Comparison of ENCODE assay signal across 26 cellular contexts in genomic region chr15:71735013-71735757, GRCh38.
"Had no signal": no experiment of that assay in that cellular context is flagged by ENCODE, and none has a peak within 500 bp of the region (broad histone marks: within the 10 kb centered on the region; RNA-seq: fewer than 3 reads in every experiment).

No MANE protein-coding gene starts in this region.

- H3K27me3 Mint-ChIP-seq: activated CD4-positive, alpha-beta T cell treated with anti-CD3 and anti-CD28 coated beads, Interleukin-2, amount 10 ng/mL, durations not matched to agents 24 days and 14 days had no signal

- H3K4me1 ChIP-seq: breast epithelium had no signal

- H3K4me3 Mint-ChIP-seq: activated CD4-positive, alpha-beta T cell treated with anti-CD3 and anti-CD28 coated beads, Interleukin-2, amount 10 ng/mL, durations not matched to agents 24 days and 14 days; activated CD8-positive, alpha-beta T cell treated with anti-CD3 and anti-CD28 coated beads for 36 hours; activated naive CD4-positive, alpha-beta T cell treated with anti-CD3 and anti-CD28 coated beads for 36 hours; activated naive CD8-positive, alpha-beta T cell had no signal

- H3K27ac ChIP-seq: ascending aorta, breast epithelium, Peyer's patch had no signal

- H3K27ac Mint-ChIP-seq: activated CD4-positive, alpha-beta T cell treated with anti-CD3 and anti-CD28 coated beads, Interleukin-2, amount 10 ng/mL, durations not matched to agents 24 days and 14 days; activated CD8-positive, alpha-beta T cell treated with anti-CD3 and anti-CD28 coated beads for 36 hours; activated naive CD4-positive, alpha-beta T cell treated with anti-CD3 and anti-CD28 coated beads for 36 hours; activated naive CD8-positive, alpha-beta T cell had no signal

- H3K27me3 ChIP-seq: ascending aorta, breast epithelium, Peyer's patch had no signal

- H3K36me3 Mint-ChIP-seq: activated naive CD8-positive, alpha-beta T cell had no signal

- DNase-seq: activated CD4-positive, alpha-beta T cell treated with anti-CD3 and anti-CD28 coated beads, Interleukin-2, amount 10 ng/mL, durations not matched to agents 24 days and 14 days; activated CD4-positive, alpha-beta T cell treated with anti-CD3 and anti-CD28 coated beads, Interleukin-2, amount 50 U/mL, for 4 hours; activated CD8-positive, alpha-beta T cell treated with anti-CD3 and anti-CD28 coated beads for 36 hours; activated gamma-delta T cell treated with Interleukin-2 at 50 U/mL for 16 hours; activated naive CD4-positive, alpha-beta T cell treated with anti-CD3 and anti-CD28 coated beads for 36 hours; activated T-cell treated with anti-CD3 and anti-CD28 coated beads, Interleukin-2, amount 50 U/mL, for 1 hour; amygdala; KG1; NCI-H1092 treated with DMSO at 0.1 percent for 48 hours; NCI-H1417 treated with DMSO at 0.1 percent for 48 hours; NCI-H187 treated with DMSO at 0.1 percent for 48 hours; NCI-H2081; NCI-H2171 treated with DMSO at 0.1 percent for 48 hours; NCI-H2227 treated with DMSO at 0.1 percent for 48 hours; NCI-H446; NCI-H510A treated with DMSO at 0.1 percent for 48 hours; NCI-H526 treated with DMSO at 0.1 percent for 48 hours; NCI-H774; PC-3; Peyer's patch; RPMI8226; SIG-M5; T1000 had no signal

- H3K4me3 ChIP-seq: ascending aorta, breast epithelium, Peyer's patch had no signal

- H3K36me3 ChIP-seq: breast epithelium, Peyer's patch had no signal

- H3K4me1 Mint-ChIP-seq: activated CD4-positive, alpha-beta T cell treated with anti-CD3 and anti-CD28 coated beads, Interleukin-2, amount 10 ng/mL, durations not matched to agents 24 days and 14 days had no signal

- H3K9me3 ChIP-seq: ascending aorta, breast epithelium, Peyer's patch had no signal

- ATAC-seq: activated CD8-positive, alpha-beta T cell treated with anti-CD3 and anti-CD28 coated beads for 36 hours; PC-3 had no signal

- H3K9me3 Mint-ChIP-seq: activated CD4-positive, alpha-beta T cell treated with anti-CD3 and anti-CD28 coated beads, Interleukin-2, amount 10 ng/mL, durations not matched to agents 24 days and 14 days; activated CD8-positive, alpha-beta T cell treated with anti-CD3 and anti-CD28 coated beads for 36 hours; activated naive CD4-positive, alpha-beta T cell treated with anti-CD3 and anti-CD28 coated beads for 36 hours had no signal
